ENCODE assay signal across 18 cellular contexts in the genomic region with DNA sequence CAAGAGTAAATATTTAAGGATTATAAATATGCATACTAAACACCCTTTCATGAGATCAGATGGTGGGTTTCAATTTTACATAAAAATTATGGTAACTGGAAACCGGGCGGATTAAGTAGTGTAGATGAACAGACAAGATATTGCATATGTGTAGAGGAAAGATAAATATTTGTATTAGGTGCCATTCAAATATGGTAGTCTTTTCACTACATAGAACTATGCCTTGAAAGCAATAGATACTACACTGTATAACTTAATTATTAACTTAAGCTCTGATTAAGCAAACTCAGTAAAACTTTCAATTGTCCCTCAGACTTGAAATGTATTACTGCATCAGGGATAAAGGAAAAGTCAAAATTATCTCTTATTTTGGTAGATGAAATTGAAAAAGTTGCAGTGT. TPM values are rescaled to one million over a fixed set of nuclear protein-coding genes. Genes with fewer than 3 reads are reported as not detected.
DNase-seq lines count a peak whose midpoint lies in the region; ATAC-seq, FAIRE-seq and TF ChIP-seq lines count a peak whose summit lies in the region.
"Had no signal": no experiment of that assay in that cellular context is flagged by ENCODE, and none has a peak within 500 bp of the region (broad histone marks: within the 10 kb centered on the region; RNA-seq: fewer than 3 reads in every experiment).

No MANE protein-coding gene starts in this region.

- peaks cover 19% of the 10 kb centered on the region for H3K27me3 ChIP-seq in GM23338 (ENCODE audit: insufficient read depth)
- no peaks in the 10 kb centered on the region for H3K27me3 ChIP-seq in keratinocyte (ENCODE audit: control insufficient read depth, extremely low read depth, insufficient read depth, low read length)
- H3K27me3 ChIP-seq in skeletal muscle tissue (ENCODE audit: control insufficient read depth in 3 of 3, insufficient read depth in 3 of 3, low read length in 3 of 3), result no peaks in the 10 kb centered on the region
- H3K27me3 ChIP-seq: colonic mucosa had no signal

- H3K79me2 ChIP-seq in GM23338 (replicated peaks; ENCODE audit: insufficient read depth) (peaks cover 20% of the 10 kb centered on the region), keratinocyte (ENCODE audit: control insufficient read depth, insufficient read depth, low read length) (peaks cover 45% of the 10 kb centered on the region)

- H3K9me1 ChIP-seq in keratinocyte (ENCODE audit: control insufficient read depth, extremely low read depth, insufficient read depth, low read length), result no peaks in the 10 kb centered on the region

- H4K20me1 ChIP-seq in GM23338 (replicated peaks; ENCODE audit: insufficient read depth) (no peaks in the 10 kb centered on the region), keratinocyte (ENCODE audit: control insufficient read depth, extremely low read depth, insufficient read depth, low read length) (no peaks in the 10 kb centered on the region)

- no peak for FAIRE-seq in keratinocyte (lab: Jason Lieb, UNC)
- FAIRE-seq in GM12892 (lab: Jason Lieb, UNC), result no peak

- H3K27me3 Mint-ChIP-seq in GM23338 (ENCODE audit: insufficient read depth, low read depth, poor library complexity), result peaks cover 15% of the 10 kb centered on the region

- no peak for DNase-seq in GM23338 (ENCODE audit: low spot score)
- no peak for DNase-seq in keratinocyte (ENCODE audit: low read depth, low spot score)
- no peak for DNase-seq in GM12892 (ENCODE audit: insufficient read length)
- DNase-seq: activated CD8-positive, alpha-beta T cell treated with anti-CD3 and anti-CD28 coated beads, Interleukin-2, amount 10 ng/mL, durations not matched to agents 7 days and 5 days; activated naive CD4-positive, alpha-beta T cell treated with Interleukin-2 at 50 U/mL for 16 hours; colonic mucosa; left lung; OCI-M1; posterior cingulate gyrus; stimulated activated CD4-positive, alpha-beta T cell treated with anti-CD3 and anti-CD28 coated beads, Interleukin-4, amount 100 ng/mL, for 24 hours; stimulated activated naive CD8-positive, alpha-beta T cell treated with anti-CD3 and anti-CD28 coated beads, Interleukin-15, amount 100 ng/mL, for 72 hours; T-helper 17 cell had no signal

- 0 out of 2 replicates have a peak, but pooled peaks cover 3% of the 10 kb centered on the region for H3F3A ChIP-seq in GM23338 (replicated peaks; ENCODE audit: low read depth)

- no peak for TF ChIP-seq POLR2A in GM12892 (IDR thresholded peaks at IDR 0.05; ENCODE audit: low read depth, low read length)

- TF ChIP-seq CTCF in GM23338 (conservative IDR thresholded peaks at IDR 0.05; ENCODE audit: low read depth in 2 of 2) (no peak), VCaP (conservative IDR thresholded peaks at IDR 0.05) (no peak), keratinocyte (optimal IDR thresholded peaks at IDR 0.05 in 1 of 3, IDR thresholded peaks at IDR 0.05 in 1 of 3, conservative IDR thresholded peaks at IDR 0.05 in 1 of 3; ENCODE audit: extremely low read depth in 1 of 3, insufficient read depth in 2 of 3, low read length in 3 of 3) (no peak)

- ATAC-seq in GM23338 (no peak), HG03342 (IDR thresholded peaks at IDR 0.05; ENCODE audit: unreplicated experiment) (no peak), GM18498 (IDR thresholded peaks at IDR 0.05; ENCODE audit: unreplicated experiment) (no peak), HG03280 (IDR thresholded peaks at IDR 0.05; ENCODE audit: unreplicated experiment) (no peak)
- ATAC-seq: activated CD8-positive, alpha-beta T cell treated with anti-CD3 and anti-CD28 coated beads, Interleukin-2, amount 10 ng/mL, durations not matched to agents 7 days and 5 days; stimulated activated naive CD8-positive, alpha-beta T cell treated with anti-CD3 and anti-CD28 coated beads, Interleukin-15, amount 100 ng/mL, for 72 hours; T-helper 17 cell had no signal

- H3K9ac ChIP-seq in keratinocyte (ENCODE audit: control insufficient read depth, extremely low read depth, insufficient read depth, low read length) (no peak overlapping the region), skeletal muscle tissue (ENCODE audit: low read depth in 1 of 3, low read length in 3 of 3) (peak overlapping the region; percentile 81 to 86 (median 84))

- H3K4me3 Mint-ChIP-seq in GM23338, result peak overlapping the region; percentile 87; the same call in 1 of the 3 replicates

- H3K4me2 ChIP-seq in GM23338 (no peak overlapping the region), keratinocyte (ENCODE audit: control insufficient read depth, extremely low read depth, insufficient read depth, low read depth, low read length) (peak overlapping the region; percentile 86)

- H3K36me3 ChIP-seq in GM23338 (ENCODE audit: insufficient read depth) (0 out of 2 replicates have a peak, but pooled peaks cover 5% of the 10 kb centered on the region), keratinocyte (ENCODE audit: control insufficient read depth in 2 of 2, extremely low read depth in 1 of 2, insufficient read depth in 2 of 2, low read length in 2 of 2) (peaks cover 3 to 9% of the 10 kb centered on the region in 2 experiments), skeletal muscle tissue (ENCODE audit: control insufficient read depth in 3 of 3, insufficient read depth in 3 of 3, low read length in 3 of 3) (peaks cover 2 to 14% (median 3%) of the 10 kb centered on the region in 3 donors)
- H3K36me3 ChIP-seq: colonic mucosa, HAP-1 had no signal

- H2AFZ ChIP-seq in GM23338, result no peak overlapping the region
- no peak overlapping the region for H2AFZ ChIP-seq in keratinocyte (ENCODE audit: control insufficient read depth, low read length)

- H3K4me1 ChIP-seq in GM23338 (ENCODE audit: insufficient read depth), result peaks cover 26% of the 10 kb centered on the region
- peaks cover 12% of the 10 kb centered on the region for H3K4me1 ChIP-seq in keratinocyte (ENCODE audit: control insufficient read depth, extremely low read depth, insufficient read depth, low read length)
- H3K4me1 ChIP-seq in skeletal muscle tissue (ENCODE audit: control insufficient read depth in 3 of 3, insufficient read depth in 3 of 3, low read length in 3 of 3), result peaks cover 16 to 40% (median 33%) of the 10 kb centered on the region in 3 donors
- H3K4me1 ChIP-seq: colonic mucosa had no signal

- no peaks in the 10 kb centered on the region for H3K9me3 Mint-ChIP-seq in GM23338
- H3K9me3 Mint-ChIP-seq: stimulated activated naive CD8-positive, alpha-beta T cell treated with anti-CD3 and anti-CD28 coated beads, Interleukin-15, amount 100 ng/mL, for 72 hours had no signal

- H3K36me3 Mint-ChIP-seq in GM23338 (ENCODE audit: low read depth), result peaks cover 3% of the 10 kb centered on the region; the same call in 2 of the 3 replicates

- no peak overlapping the region for H3K27ac ChIP-seq in GM23338 (ENCODE audit: low read depth)
- peak overlapping the region; percentile 96 for H3K27ac ChIP-seq in VCaP
- H3K27ac ChIP-seq in keratinocyte (ENCODE audit: control insufficient read depth, insufficient read depth, low read length), result no peak overlapping the region
- peak overlapping the region; percentile 78 for H3K27ac ChIP-seq in skeletal muscle tissue (ENCODE audit: low read depth, low read length)

- H3K27ac Mint-ChIP-seq in GM23338, result no peak overlapping the region
- H3K27ac Mint-ChIP-seq: activated CD8-positive, alpha-beta T cell treated with anti-CD3 and anti-CD28 coated beads, Interleukin-2, amount 10 ng/mL, durations not matched to agents 7 days and 5 days; stimulated activated naive CD8-positive, alpha-beta T cell treated with anti-CD3 and anti-CD28 coated beads, Interleukin-15, amount 100 ng/mL, for 72 hours; T-helper 17 cell had no signal

- H3K9me3 ChIP-seq in keratinocyte (ENCODE audit: control insufficient read depth, low read depth, low read length) (no peaks in the 10 kb centered on the region), skeletal muscle tissue (ENCODE audit: control insufficient read depth in 3 of 3, low read length in 3 of 3) (no peaks in the 10 kb centered on the region)
- H3K9me3 ChIP-seq: colonic mucosa, HAP-1, left lung had no signal

- H3K4me1 Mint-ChIP-seq in GM23338, result peaks cover 25% of the 10 kb centered on the region

- H3K9me2 ChIP-seq in GM23338 (ENCODE audit: insufficient read depth), result no peaks in the 10 kb centered on the region

- dilution Hi-C loops in keratinocyte (cut with MboI; ENCODE audit: extremely low pct_ligation_motif_present, low sequenced_read_pairs), result no loop called here

- H3K4me3 ChIP-seq in GM23338 (peak overlapping the region; percentile 70; the same call in 1 of the 2 replicates), keratinocyte (ENCODE audit: control insufficient read depth in 2 of 3, extremely low read depth in 1 of 3, insufficient read depth in 2 of 3, low read depth in 1 of 3, low read length in 3 of 3) (peak overlapping the region in 2 of 3 experiments; percentile 84 to 97), skeletal muscle tissue (ENCODE audit: low read length in 3 of 3) (peak overlapping the region in 1 of 3 donors; percentile 91)

TF ChIP-seq in GM23338, 12 proteins besides CTCF, POLR2A, EP300 and RAD21:
- TF ChIP-seq EZH2phosphoT487 (IDR thresholded peaks at IDR 0.05; ENCODE audit: unreplicated experiment) (no peak), ZNF114 (CRISPR knock-in tag; IDR thresholded peaks at IDR 0.05) (no peak)

RNA-seq across cellular contexts. Expression of gene PTPN21, which starts 1.9 kb away (rescaled TPM):
- total RNA-seq in GM23338 (2014; rRNA removed; shearing (Covaris generic)), result 5.2 and 5.6 TPM in 2 replicates
- 2.3 and 2.7 TPM in 2 replicates for polyA plus RNA-seq in GM23338 (2016; fragmentation: Nextera tagmentation; extraction: Ambion mirVana)
- polyA plus RNA-seq in keratinocyte, result 5.5 to 7.5 TPM (median 7.4 TPM) in 3 replicates
- 20.3 TPM for polyA plus RNA-seq in keratinocyte (2011; ENCODE audit: low read depth)
- polyA plus RNA-seq in keratinocyte (2011; cell fraction: cytosol; rRNA removed), result 5.1 and 6.9 TPM in 2 replicates
- polyA plus RNA-seq in keratinocyte (2011; cell fraction: nucleus; rRNA removed), result 16.2 and 18.2 TPM in 2 replicates
- 9.8 and 13.1 TPM in 2 replicates for polyA plus RNA-seq in keratinocyte (2012; ENCODE audit: low replicate concordance)
- polyA minus RNA-seq in keratinocyte, result 6.9 to 11.1 TPM (median 8.8 TPM) in 3 replicates
- polyA minus RNA-seq in keratinocyte (2011; cell fraction: cytosol; rRNA and poly(A)+ RNA removed), result 8.4 TPM
- 10.2 and 18.8 TPM in 2 replicates for polyA minus RNA-seq in keratinocyte (2011; cell fraction: nucleus; rRNA and poly(A)+ RNA removed)
- total RNA-seq in skeletal muscle tissue, result 16.2 TPM
- 0.30 TPM for polyA plus RNA-seq in GM12892 (2012; ENCODE audit: missing spikeins)
- total RNA-seq: T-helper 17 cell had no signal

RNA-seq across cellular contexts. Expression of gene ZC3H14, which starts 10.0 kb away (rescaled TPM):
- total RNA-seq in GM23338 (2014; rRNA removed; shearing (Covaris generic)), result 80.3 and 87.9 TPM in 2 replicates
- polyA plus RNA-seq in GM23338 (2016; fragmentation: Nextera tagmentation; extraction: Ambion mirVana), result 55.8 and 63.2 TPM in 2 replicates
- 91.4 to 129 TPM (median 125 TPM) in 3 replicates for polyA plus RNA-seq in keratinocyte
- polyA plus RNA-seq in keratinocyte (2011; ENCODE audit: low read depth), result 65.3 TPM
- polyA plus RNA-seq in keratinocyte (2011; cell fraction: cytosol; rRNA removed), result 72.7 and 134 TPM in 2 replicates
- polyA plus RNA-seq in keratinocyte (2011; cell fraction: nucleus; rRNA removed), result 127 and 145 TPM in 2 replicates
- polyA plus RNA-seq in keratinocyte (2012; ENCODE audit: low replicate concordance), result 33.9 and 47.1 TPM in 2 replicates
- 96.6 to 176 TPM (median 127 TPM) in 3 replicates for polyA minus RNA-seq in keratinocyte
- polyA minus RNA-seq in keratinocyte (2011; cell fraction: cytosol; rRNA and poly(A)+ RNA removed), result 78.1 TPM
- polyA minus RNA-seq in keratinocyte (2011; cell fraction: nucleus; rRNA and poly(A)+ RNA removed), result 41.9 and 67.2 TPM in 2 replicates
- total RNA-seq in skeletal muscle tissue, result 28.7 TPM
- 38.5 TPM for polyA plus RNA-seq in GM12892 (2012; ENCODE audit: missing spikeins)

Comparison
In these comparisons a context has a peak if more than half of its experiments do, and no peak if none do; other contexts are left out.
1. H3K27ac ChIP-seq: peak in VCaP (single experiment) and skeletal muscle tissue (single experiment); none in GM23338 (single experiment) and keratinocyte (single experiment).